Comparison of ENCODE assay signal across 8 cellular contexts in the genomic region with DNA sequence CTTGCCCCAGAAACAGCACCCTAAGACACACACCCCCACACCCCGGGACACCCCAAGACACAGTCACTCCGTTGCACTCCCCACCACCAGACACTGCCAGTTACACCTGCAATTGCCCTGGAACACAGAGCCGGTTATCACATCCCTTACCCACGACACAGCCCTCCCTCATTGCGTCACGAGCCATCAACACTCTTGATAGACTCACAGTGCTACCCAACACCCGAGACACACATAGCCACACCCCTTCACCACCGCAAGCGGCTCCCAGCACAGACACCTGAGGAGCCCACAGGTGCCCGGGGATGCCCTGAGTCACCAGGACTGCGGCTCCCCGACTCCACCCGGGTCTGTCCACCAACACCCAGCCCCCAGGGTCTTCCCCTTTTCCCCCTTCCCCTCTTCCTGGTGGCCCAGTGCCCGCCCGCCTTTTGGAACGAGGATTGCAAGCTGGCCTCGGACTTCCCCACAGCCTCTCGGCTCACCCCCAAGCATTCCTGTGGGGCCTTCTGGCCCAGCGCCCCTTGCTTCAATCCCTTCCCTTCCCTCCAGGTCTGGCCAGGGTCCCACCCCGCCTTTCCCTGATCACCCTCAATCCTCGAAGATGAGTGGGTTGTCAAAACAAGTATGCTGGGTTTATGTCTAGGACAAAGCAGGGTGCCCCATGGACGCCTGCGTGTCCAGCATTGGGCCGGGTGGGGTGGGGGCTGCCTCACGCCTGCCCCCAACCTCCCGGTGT. TPM values are rescaled to one million over a fixed set of nuclear protein-coding genes. Genes with fewer than 3 reads are reported as not detected.
DNase-seq lines count a peak whose midpoint lies in the region; ATAC-seq and TF ChIP-seq lines count a peak whose summit lies in the region.

No MANE protein-coding gene starts in this region.

- H3K4me3 Mint-ChIP-seq in activated CD4-positive, alpha-beta T cell treated with anti-CD3 and anti-CD28 coated beads, Interleukin-2, amount 10 ng/mL, durations not matched to agents 7 days and 5 days, result no peak overlapping the region

- H3K4me1 ChIP-seq in duodenal mucosa (ENCODE audit: control insufficient read depth in 1 of 2, insufficient read depth in 2 of 2, low read length in 2 of 2), result peaks cover 6 to 12% of the 10 kb centered on the region in 2 donors

- H3K4me1 Mint-ChIP-seq in activated CD4-positive, alpha-beta T cell treated with anti-CD3 and anti-CD28 coated beads, Interleukin-2, amount 10 ng/mL, durations not matched to agents 7 days and 5 days, result peaks cover 32% of the 10 kb centered on the region

- H3K27me3 ChIP-seq in duodenal mucosa (ENCODE audit: control insufficient read depth in 1 of 2, insufficient read depth in 2 of 2, low read length in 2 of 2), result peaks cover 15 to 18% of the 10 kb centered on the region in 2 donors
- H3K27me3 ChIP-seq in WERI-Rb-1 (ENCODE audit: insufficient read depth, low read depth, severe bottlenecking), result no peaks in the 10 kb centered on the region

- H3K4me3 ChIP-seq in duodenal mucosa (ENCODE audit: low read depth in 1 of 2, low read length in 2 of 2) (no peak overlapping the region), WERI-Rb-1 (ENCODE audit: low read depth, low read length) (no peak overlapping the region)

- H3K36me3 ChIP-seq in duodenal mucosa (ENCODE audit: control insufficient read depth in 1 of 2, insufficient read depth in 2 of 2, low read length in 2 of 2) (peaks cover 7 to 27% of the 10 kb centered on the region in 2 donors), WERI-Rb-1 (peaks cover 26% of the 10 kb centered on the region)

- CTCF ChIA-PET in activated CD4-positive, alpha-beta T cell treated with anti-CD3 and anti-CD28 coated beads, Interleukin-2, amount 10 ng/mL, durations not matched to agents 7 days and 5 days (lab: Charles Lee), result interaction anchor here (3.2 kb wide), 1 partner anchor 340 kb away, joined by 13 read pairs; the partner anchor contains the start of gene ASF1B

- ATAC-seq in GM18867 (IDR thresholded peaks at IDR 0.05; ENCODE audit: unreplicated experiment) (no peak), omental fat pad (ENCODE audit: low FRiP score) (no peak)

- no peak for TF ChIP-seq CTCF in WERI-Rb-1 (IDR thresholded peaks at IDR 0.05; ENCODE audit: low read depth, low read length)
- TF ChIP-seq CTCF in omental fat pad (IDR thresholded peaks at IDR 0.05), result no peak

- no peaks in the 10 kb centered on the region for H3K9me3 Mint-ChIP-seq in activated CD4-positive, alpha-beta T cell treated with anti-CD3 and anti-CD28 coated beads, Interleukin-2, amount 10 ng/mL, durations not matched to agents 7 days and 5 days

- H3K27me3 Mint-ChIP-seq in activated CD4-positive, alpha-beta T cell treated with anti-CD3 and anti-CD28 coated beads, Interleukin-2, amount 10 ng/mL, durations not matched to agents 7 days and 5 days, result peaks cover 16% of the 10 kb centered on the region

- H3K9me3 ChIP-seq in duodenal mucosa (ENCODE audit: control insufficient read depth in 1 of 2, low read length in 2 of 2) (no peaks in the 10 kb centered on the region), WERI-Rb-1 (ENCODE audit: severe bottlenecking) (no peaks in the 10 kb centered on the region)

- H3K9ac ChIP-seq in duodenal mucosa (ENCODE audit: low read depth in 1 of 2, low read length in 2 of 2), result no peak overlapping the region

- POLR2A ChIA-PET in activated CD4-positive, alpha-beta T cell treated with anti-CD3 and anti-CD28 coated beads, Interleukin-2, amount 10 ng/mL, durations not matched to agents 7 days and 5 days (lab: Charles Lee), result no interaction called here

- H3K27ac ChIP-seq in duodenal mucosa (ENCODE audit: low read depth, low read length) (peak overlapping the region; percentile 32), WERI-Rb-1 (no peak overlapping the region)

- peak overlapping the region; percentile 66 for H3K27ac Mint-ChIP-seq in activated CD4-positive, alpha-beta T cell treated with anti-CD3 and anti-CD28 coated beads, Interleukin-2, amount 10 ng/mL, durations not matched to agents 7 days and 5 days

- no peak for DNase-seq in activated CD4-positive, alpha-beta T cell treated with anti-CD3 and anti-CD28 coated beads, Interleukin-2, amount 10 ng/mL, durations not matched to agents 7 days and 5 days
- no peak for DNase-seq in activated CD4-positive, alpha-beta T cell treated with anti-CD3 and anti-CD28 coated beads for 48 hours
- peak; percentile 51 to 67 for DNase-seq in NOMO-1 (lab: John Stamatoyannopoulos, UW; ENCODE audit: unreplicated experiment in 2 of 2)
- DNase-seq in non-pigmented ciliary epithelial cell (ENCODE audit: low read depth), result peak; percentile 20
- DNase-seq in WERI-Rb-1, result no peak
- DNase-seq in omental fat pad (ENCODE audit: low spot score), result no peak

- peaks cover 12% of the 10 kb centered on the region for H3K36me3 Mint-ChIP-seq in activated CD4-positive, alpha-beta T cell treated with anti-CD3 and anti-CD28 coated beads, Interleukin-2, amount 10 ng/mL, durations not matched to agents 7 days and 5 days (ENCODE audit: low read depth)

RNA-seq across cellular contexts. Expression of gene PTGER1, which starts 1.7 kb away (rescaled TPM):
- under 1 TPM; 0.19 to 0.27 TPM for total RNA-seq in activated CD4-positive, alpha-beta T cell treated with anti-CD3 and anti-CD28 coated beads, Interleukin-2, amount 10 ng/mL, durations not matched to agents 7 days and 5 days
- not detected for total RNA-seq in omental fat pad

RNA-seq across cellular contexts. Expression of gene GIPC1, which starts 19.1 kb away (rescaled TPM):
- total RNA-seq in activated CD4-positive, alpha-beta T cell treated with anti-CD3 and anti-CD28 coated beads, Interleukin-2, amount 10 ng/mL, durations not matched to agents 7 days and 5 days, result 10 to 100 TPM; 36.5 to 47.2 TPM
- 10 to 100 TPM; 47.0 to 77.6 (median 59.0) TPM for total RNA-seq in omental fat pad

RNA-seq across cellular contexts. Expression of gene DNAJB1, which starts 41.4 kb away (rescaled TPM):
- total RNA-seq in activated CD4-positive, alpha-beta T cell treated with anti-CD3 and anti-CD28 coated beads, Interleukin-2, amount 10 ng/mL, durations not matched to agents 7 days and 5 days, result 100 to 1,000 TPM in 1 of 2 experiments, 10 to 100 TPM in 1; 89.7 to 100 TPM
- 100 to 1,000 TPM in 3 of 4 donors, 10 to 100 TPM in 1; 67.5 to 669 (median 116) TPM for total RNA-seq in omental fat pad

RNA-seq across cellular contexts. Expression of gene PKN1, which starts 43.7 kb away (rescaled TPM):
- 100 to 1,000 TPM; 238 to 242 TPM for total RNA-seq in activated CD4-positive, alpha-beta T cell treated with anti-CD3 and anti-CD28 coated beads, Interleukin-2, amount 10 ng/mL, durations not matched to agents 7 days and 5 days
- total RNA-seq in omental fat pad, result 100 to 1,000 TPM in 1 of 4 donors, 10 to 100 TPM in 3; 47.3 to 104 (median 85.0) TPM

RNA-seq across cellular contexts. Expression of gene TECR, which starts 52.6 kb away (rescaled TPM):
- total RNA-seq in activated CD4-positive, alpha-beta T cell treated with anti-CD3 and anti-CD28 coated beads, Interleukin-2, amount 10 ng/mL, durations not matched to agents 7 days and 5 days, result 100 to 1,000 TPM; 169 to 190 TPM
- 10 to 100 TPM; 32.9 to 58.1 (median 46.8) TPM for total RNA-seq in omental fat pad

Comparison
In these comparisons a context has a peak if more than half of its experiments do, and no peak if none do; other contexts are left out.
1. DNase-seq: peak in NOMO-1 (2 of 2) and non-pigmented ciliary epithelial cell (single experiment); none in activated CD4-positive, alpha-beta T cell treated with anti-CD3 and anti-CD28 coated beads, Interleukin-2, amount 10 ng/mL, durations not matched to agents 7 days and 5 days (single experiment), activated CD4-positive, alpha-beta T cell treated with anti-CD3 and anti-CD28 coated beads for 48 hours (single experiment), WERI-Rb-1 (single experiment) and omental fat pad (single experiment).